In genomic region chr16:18842565-18842964, GRCh38 we compare ENCODE assay signal across 27 cellular contexts. TPM values are rescaled to one million over a fixed set of nuclear protein-coding genes. Genes with fewer than 3 reads are reported as not detected.
A peak's percentile ranks its signal among the peaks of the same experiment; 100 is the strongest.
DNase-seq lines count a peak whose midpoint lies in the region; ATAC-seq and TF ChIP-seq lines count a peak whose summit lies in the region.
"Had no signal": no experiment of that assay in that cellular context is flagged by ENCODE, and none has a peak within 500 bp of the region (broad histone marks: within the 10 kb centered on the region; RNA-seq: fewer than 3 reads in every experiment).

No MANE protein-coding gene starts in this region.

- no peaks in the 10 kb centered on the region for H3K4me1 ChIP-seq in H9 (ENCODE audit: insufficient read depth, low read length)
- no peaks in the 10 kb centered on the region for H3K4me1 ChIP-seq in endodermal cell (ENCODE audit: control insufficient read depth, insufficient read depth, low read length)
- no peaks in the 10 kb centered on the region for H3K4me1 ChIP-seq in neural progenitor cell
- H3K4me1 ChIP-seq in GM23248 (ENCODE audit: insufficient read depth), result no peaks in the 10 kb centered on the region
- H3K4me1 ChIP-seq: A549; BLaER1 treated with 17β-estradiol and CSF1 and Interleukin-3, amounts not matched to agents 10 nM and 100 nM; Caco-2 had no signal

- H3K79me2 ChIP-seq in H9 (ENCODE audit: insufficient read depth, low read length) (no peaks in the 10 kb centered on the region), neural progenitor cell (ENCODE audit: low read depth) (peaks cover 9% of the 10 kb centered on the region), GM23248 (ENCODE audit: insufficient read depth) (peaks cover 55% of the 10 kb centered on the region)

- H3K27ac ChIP-seq in CD4-positive, alpha-beta T cell (ENCODE audit: low read depth, low read length), result no peak overlapping the region
- no peak overlapping the region for H3K27ac ChIP-seq in H9 (ENCODE audit: insufficient read length, low read depth, low read length)
- H3K27ac ChIP-seq in endodermal cell (ENCODE audit: low read depth, low read length), result no peak overlapping the region
- H3K27ac ChIP-seq in neural progenitor cell, result peak overlapping the region; percentile 53
- H3K27ac ChIP-seq in GM23248, result no peak overlapping the region
- H3K27ac ChIP-seq: A549; BLaER1 treated with 17β-estradiol and CSF1 and Interleukin-3, amounts not matched to agents 10 nM and 100 nM; HL-60; RWPE1 had no signal

- DNase-seq in CD4-positive, alpha-beta T cell, result no peak
- DNase-seq in H9 (no peak), endodermal cell (no peak), neural progenitor cell (ENCODE audit: low spot score) (no peak), GM23248 (no peak), nephron progenitor cell (no peak)
- DNase-seq in stimulated activated CD4-positive, alpha-beta T cell treated with anti-CD3 and anti-CD28 coated beads, Interleukin-1b, Interleukin-23, amount 100 ng/mL, for 48 hours, result no peak
- DNase-seq: AML-193; Caco-2; CD8-positive, alpha-beta T cell; DMS79; EL; GDM1; NCI-H1048; NCI-H1417; NCI-H1694; NCI-H2081; NCI-H2171; NCI-H226; NCI-H510A; NCI-H69; SHP77 had no signal

- H3F3A ChIP-seq in neural progenitor cell (ENCODE audit: low read depth), result peaks cover 9% of the 10 kb centered on the region
- H3F3A ChIP-seq in GM23248 (ENCODE audit: insufficient read depth), result no peaks in the 10 kb centered on the region

- no peak overlapping the region for H3K4ac ChIP-seq in H9 (ENCODE audit: low read depth, low read length)

- no peak overlapping the region for H4K5ac ChIP-seq in H9 (ENCODE audit: insufficient read length, low read depth, low read length)

- no peaks in the 10 kb centered on the region for H3K79me1 ChIP-seq in H9 (ENCODE audit: insufficient read depth, low read depth, low read length, poor library complexity, severe bottlenecking)

- no peaks in the 10 kb centered on the region for H3K9me2 ChIP-seq in GM23248 (ENCODE audit: insufficient read depth)

- H4K20me1 ChIP-seq in H9 (ENCODE audit: control insufficient read depth, insufficient read depth, insufficient read length), result no peaks in the 10 kb centered on the region
- H4K20me1 ChIP-seq in neural progenitor cell (ENCODE audit: low read depth), result peaks cover 5% of the 10 kb centered on the region
- no peaks in the 10 kb centered on the region for H4K20me1 ChIP-seq in GM23248 (ENCODE audit: insufficient read depth)

- no peak overlapping the region for H3K14ac ChIP-seq in H9 (ENCODE audit: insufficient read depth, low read length)

- intact Hi-C loops in CD4-positive, alpha-beta T cell (cut with DNase I, micrococcal nuclease), result no loop called here

- no peak overlapping the region for H2BK20ac ChIP-seq in H9 (ENCODE audit: low read depth, low read length, poor library complexity, severe bottlenecking)

- H3K4me1 Mint-ChIP-seq in CD4-positive, alpha-beta T cell (ENCODE audit: low read depth), result no peaks in the 10 kb centered on the region
- peaks cover 15 to 26% of the 10 kb centered on the region in 2 experiments for H3K4me1 Mint-ChIP-seq in H9
- H3K4me1 Mint-ChIP-seq in endodermal cell, result no peaks in the 10 kb centered on the region
- no peaks in the 10 kb centered on the region for H3K4me1 Mint-ChIP-seq in neural progenitor cell
- H3K4me1 Mint-ChIP-seq in nephron progenitor cell, result no peaks in the 10 kb centered on the region

- no peaks in the 10 kb centered on the region for H3K9me3 Mint-ChIP-seq in CD4-positive, alpha-beta T cell
- H3K9me3 Mint-ChIP-seq in H9 (no peaks in the 10 kb centered on the region), endodermal cell (no peaks in the 10 kb centered on the region), neural progenitor cell (no peaks in the 10 kb centered on the region), nephron progenitor cell (no peaks in the 10 kb centered on the region)
- H3K9me3 Mint-ChIP-seq: CD8-positive, alpha-beta T cell had no signal

- H2BK120ac ChIP-seq in H9 (ENCODE audit: low read depth, low read length, poor library complexity, severe bottlenecking), result no peak overlapping the region

- no CpG with 5 or more reads among the region's 6 CpGs for WGBS in H9 (ENCODE audit: extremely low coverage, insufficient read length, low lambda C conversion rate)
- 93 to 96% methylated on average over 3 to 6 of the region's 6 CpGs for WGBS in endodermal cell (ENCODE audit: insufficient coverage in 1 of 2, insufficient read length in 1 of 2), 2 experiments
- WGBS in GM23248 (ENCODE audit: low coverage in 1 of 2, low lambda C conversion rate in 2 of 2, missing lambda C conversion rate in 2 of 2), 2 experiments, result 84 to 87% methylated on average over 4 to 6 of the region's 6 CpGs

- no peak overlapping the region for H2AK5ac ChIP-seq in H9 (ENCODE audit: insufficient read length, low read length)

- H3K36me3 Mint-ChIP-seq in CD4-positive, alpha-beta T cell (ENCODE audit: low read depth), result peaks cover 93% of the 10 kb centered on the region
- H3K36me3 Mint-ChIP-seq in H9 (ENCODE audit: insufficient read depth in 1 of 3, low read depth in 3 of 3) (peaks cover 33 to 92% (median 84%) of the 10 kb centered on the region in 3 experiments; a peak in 6 of 7 replicates), endodermal cell (ENCODE audit: low read depth) (peaks cover 81% of the 10 kb centered on the region), neural progenitor cell (peaks cover 48% of the 10 kb centered on the region), nephron progenitor cell (ENCODE audit: low read depth) (peaks cover 92% of the 10 kb centered on the region)

- H3K9ac ChIP-seq in H9 (ENCODE audit: extremely low read depth, insufficient read length, low read length) (no peak overlapping the region), endodermal cell (ENCODE audit: extremely low read depth, low read length, poor library complexity, severe bottlenecking) (no peak overlapping the region), neural progenitor cell (no peak overlapping the region), GM23248 (no peak overlapping the region)
- H3K9ac ChIP-seq: BLaER1 treated with 17β-estradiol and CSF1 and Interleukin-3, amounts not matched to agents 10 nM and 100 nM had no signal

- no peak overlapping the region for H3K4me3 Mint-ChIP-seq in CD4-positive, alpha-beta T cell
- H3K4me3 Mint-ChIP-seq in H9 (no peak overlapping the region), endodermal cell (no peak overlapping the region), neural progenitor cell (no peak overlapping the region), nephron progenitor cell (no peak overlapping the region)
- H3K4me3 Mint-ChIP-seq: CD8-positive, alpha-beta T cell had no signal

- no peak overlapping the region for H3T11ph ChIP-seq in H9 (ENCODE audit: low read length)

- no peaks in the 10 kb centered on the region for H3K27me3 ChIP-seq in CD4-positive, alpha-beta T cell (ENCODE audit: control insufficient read depth, insufficient read depth, low read length)
- no peaks in the 10 kb centered on the region for H3K27me3 ChIP-seq in H9 (ENCODE audit: insufficient read depth, low read length)
- no peaks in the 10 kb centered on the region for H3K27me3 ChIP-seq in endodermal cell (ENCODE audit: control insufficient read depth, insufficient read depth, low read length, poor library complexity, severe bottlenecking)
- no peaks in the 10 kb centered on the region for H3K27me3 ChIP-seq in neural progenitor cell
- H3K27me3 ChIP-seq in GM23248 (replicated peaks; ENCODE audit: insufficient read depth), result no peaks in the 10 kb centered on the region
- H3K27me3 ChIP-seq: BLaER1 treated with 17β-estradiol and CSF1 and Interleukin-3, amounts not matched to agents 10 nM and 100 nM had no signal

- no peak overlapping the region for H4K8ac ChIP-seq in H9 (replicated peaks; ENCODE audit: insufficient read length, low read depth, low read length)

- no peak overlapping the region for H4K91ac ChIP-seq in H9 (ENCODE audit: insufficient read length, low read depth, low read length)

- H2AFZ ChIP-seq in H9 (ENCODE audit: low read length) (no peak overlapping the region), neural progenitor cell (replicated peaks) (no peak overlapping the region), GM23248 (no peak overlapping the region)

- H3K18ac ChIP-seq in H9 (ENCODE audit: insufficient read length, low read depth, low read length), result no peak overlapping the region

- H3K36me3 ChIP-seq in endodermal cell (ENCODE audit: control insufficient read depth, insufficient read depth, low read length), result peaks cover 93% of the 10 kb centered on the region
- peaks cover 58% of the 10 kb centered on the region for H3K36me3 ChIP-seq in neural progenitor cell
- peaks cover 70% of the 10 kb centered on the region for H3K36me3 ChIP-seq in GM23248 (ENCODE audit: low read depth)

- no peak overlapping the region for H2BK12ac ChIP-seq in H9 (ENCODE audit: insufficient read length, low read depth, low read length)

- H3K4me3 ChIP-seq in endodermal cell (ENCODE audit: low read length) (no peak overlapping the region), neural progenitor cell (no peak overlapping the region), GM23248 (no peak overlapping the region)
- H3K4me3 ChIP-seq: A549; BLaER1 treated with 17β-estradiol and CSF1 and Interleukin-3, amounts not matched to agents 10 nM and 100 nM; GM12878 had no signal

- CTCF ChIA-PET in CD4-positive, alpha-beta T cell (lab: Charles Lee), result interaction anchor here (1.0 kb wide), 1 partner anchor 41 kb away, joined by 4 read pairs; the partner anchor contains the start of gene ARL6IP1

- in situ Hi-C loops in GM23248 (cut with MboI), result no loop called here

- no peak overlapping the region for H2BK15ac ChIP-seq in H9 (ENCODE audit: low read depth, low read length)

- no peaks in the 10 kb centered on the region for H3K9me3 ChIP-seq in CD4-positive, alpha-beta T cell (ENCODE audit: control insufficient read depth, low read length)
- H3K9me3 ChIP-seq in H9 (ENCODE audit: control insufficient read depth, low read depth, low read length) (no peaks in the 10 kb centered on the region), endodermal cell (ENCODE audit: control insufficient read depth, low read length) (no peaks in the 10 kb centered on the region), neural progenitor cell (ENCODE audit: low read depth) (no peaks in the 10 kb centered on the region), GM23248 (ENCODE audit: low read depth) (no peaks in the 10 kb centered on the region)
- H3K9me3 ChIP-seq: A549; BLaER1 treated with 17β-estradiol and CSF1 and Interleukin-3, amounts not matched to agents 10 nM and 100 nM; Caco-2 had no signal

- no peak for ATAC-seq in CD4-positive, alpha-beta T cell (ENCODE audit: poor library complexity)
- ATAC-seq: A549; CD8-positive, alpha-beta T cell; GM12878 had no signal

- H3K27me3 Mint-ChIP-seq in CD4-positive, alpha-beta T cell, result no peaks in the 10 kb centered on the region
- H3K27me3 Mint-ChIP-seq in H9 (ENCODE audit: low read depth) (no peaks in the 10 kb centered on the region), endodermal cell (ENCODE audit: insufficient read depth) (no peaks in the 10 kb centered on the region), neural progenitor cell (ENCODE audit: insufficient read depth, low read depth) (no peaks in the 10 kb centered on the region), nephron progenitor cell (ENCODE audit: low read depth, poor library complexity) (no peaks in the 10 kb centered on the region)

- no peak overlapping the region for H3K23ac ChIP-seq in H9 (ENCODE audit: insufficient read length, low read depth, low read length)

- no peak overlapping the region for H3K4me2 ChIP-seq in H9 (ENCODE audit: insufficient read depth, insufficient read length, low read length)
- no peak overlapping the region for H3K4me2 ChIP-seq in neural progenitor cell
- no peak overlapping the region for H3K4me2 ChIP-seq in GM23248 (ENCODE audit: unreplicated experiment)
- H3K4me2 ChIP-seq: A549; BLaER1 treated with 17β-estradiol and CSF1 and Interleukin-3, amounts not matched to agents 10 nM and 100 nM had no signal

- POLR2A ChIA-PET in CD4-positive, alpha-beta T cell (lab: Charles Lee), result no interaction called here

- H3K56ac ChIP-seq in H9 (ENCODE audit: insufficient read length, low read depth, low read length), result no peak overlapping the region

- peak overlapping the region; percentile 1 for H3K27ac Mint-ChIP-seq in CD4-positive, alpha-beta T cell
- H3K27ac Mint-ChIP-seq in H9 (peak overlapping the region in 2 of 3 experiments; percentile 65 to 87; a peak in 3 of 7 replicates), endodermal cell (peak overlapping the region; percentile 56), neural progenitor cell (no peak overlapping the region), nephron progenitor cell (no peak overlapping the region)
- H3K27ac Mint-ChIP-seq: CD8-positive, alpha-beta T cell had no signal

- TF ChIP-seq CTCF in CD4-positive, alpha-beta T cell (IDR thresholded peaks at IDR 0.05), result no peak
- TF ChIP-seq CTCF in H9 (conservative IDR thresholded peaks at IDR 0.05) (no peak), endodermal cell (conservative IDR thresholded peaks at IDR 0.05) (no peak), neural progenitor cell (IDR thresholded peaks at IDR 0.05) (no peak), nephron progenitor cell (IDR thresholded peaks at IDR 0.05) (no peak)

- H2BK5ac ChIP-seq in H9 (ENCODE audit: insufficient read length, low read length), result no peak overlapping the region

- no peaks in the 10 kb centered on the region for H3K23me2 ChIP-seq in H9 (ENCODE audit: insufficient read length, low read depth, low read length, poor library complexity, severe bottlenecking)

RNA-seq across cellular contexts. Expression of gene ARL6IP1, which starts 41.2 kb away (rescaled TPM):
- total RNA-seq in CD4-positive, alpha-beta T cell, result 100 to 1,000 TPM; 109 to 111 TPM
- 197 and 205 TPM in 2 replicates for total RNA-seq in H9 (2021)
- total RNA-seq in endodermal cell, result 100 to 1,000 TPM; 331 to 334 TPM
- 381 TPM for polyA plus RNA-seq in endodermal cell (2013, experiment 1 of 2)
- polyA plus RNA-seq in endodermal cell (2013, experiment 2 of 2), result 388 TPM
- total RNA-seq in neural progenitor cell (ENCODE audit: low replicate concordance), result 777 and 813 TPM in 2 replicates
- total RNA-seq in GM23248 (2014; rRNA removed; shearing (Covaris generic)), result 184 and 201 TPM in 2 replicates
- 131 and 135 TPM in 2 replicates for polyA plus RNA-seq in GM23248 (2016; fragmentation: Nextera tagmentation; extraction: Ambion mirVana)

RNA-seq across cellular contexts. Expression of gene RPS15A, which starts 52.4 kb away (rescaled TPM):
- 1,000 to 10,000 TPM; 3,821 to 3,943 TPM for total RNA-seq in CD4-positive, alpha-beta T cell
- total RNA-seq in H9 (2021) (1,968 and 1,990 TPM in 2 replicates), endodermal cell (1,000 to 10,000 TPM; 1,367 to 1,664 TPM), neural progenitor cell (ENCODE audit: low replicate concordance) (3,933 and 4,863 TPM in 2 replicates)
- 2,058 TPM for polyA plus RNA-seq in endodermal cell (2013, experiment 1 of 2)
- 2,051 TPM for polyA plus RNA-seq in endodermal cell (2013, experiment 2 of 2)
- total RNA-seq in GM23248 (2014; rRNA removed; shearing (Covaris generic)), result 1,662 and 1,721 TPM in 2 replicates
- 651 and 660 TPM in 2 replicates for polyA plus RNA-seq in GM23248 (2016; fragmentation: Nextera tagmentation; extraction: Ambion mirVana)

Comparison
In these comparisons a context has a peak if more than half of its experiments do, and no peak if none do; other contexts are left out.
1. H3K27ac Mint-ChIP-seq: peak in CD4-positive, alpha-beta T cell (single experiment), H9 (2 of 3) and endodermal cell (single experiment); none in neural progenitor cell (single experiment) and nephron progenitor cell (single experiment).